Comparison of ENCODE assay signal across 17 cellular contexts in the genomic region with DNA sequence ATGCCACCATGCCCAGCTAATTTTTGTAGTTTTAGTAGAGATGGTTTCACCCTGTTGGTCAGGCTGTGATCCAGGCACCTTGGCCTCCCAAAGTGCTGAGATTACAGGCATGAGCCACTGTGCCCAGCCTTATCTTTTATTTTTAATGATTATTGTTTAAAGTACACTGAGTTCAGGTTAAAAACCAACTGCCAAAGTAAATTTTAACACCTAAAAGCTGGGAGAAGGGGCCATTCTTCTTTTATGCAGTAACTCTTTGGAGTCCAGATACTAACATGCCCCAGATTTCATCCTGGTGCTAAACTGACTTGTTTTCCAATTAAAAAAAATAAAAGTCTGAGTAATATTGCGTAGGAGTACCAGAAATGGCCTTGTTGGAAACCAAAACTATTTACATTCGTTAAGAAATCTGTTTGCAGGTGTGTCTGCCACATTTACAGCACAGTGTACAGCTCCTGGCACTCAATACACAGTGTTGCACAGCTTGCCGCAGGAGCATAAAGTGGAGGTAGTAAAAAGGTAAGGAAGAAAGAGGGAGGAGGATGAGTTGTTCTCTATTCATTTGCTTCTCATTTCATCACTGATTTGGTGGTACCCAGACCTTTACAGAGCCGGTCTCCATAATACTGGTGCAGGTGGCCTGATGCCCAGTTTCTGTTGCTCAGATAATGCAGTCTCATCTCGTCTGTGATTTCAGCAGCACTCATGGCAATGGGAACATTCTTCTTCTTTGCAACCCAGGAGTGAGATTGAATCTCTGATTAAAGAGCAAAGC.
"Had no signal": no experiment of that assay in that cellular context is flagged by ENCODE, and none has a peak within 500 bp of the region (broad histone marks: within the 10 kb centered on the region; RNA-seq: fewer than 3 reads in every experiment).

No MANE protein-coding gene starts in this region.

- ATAC-seq: activated CD4-positive, alpha-beta T cell treated with anti-CD3 and anti-CD28 coated beads for 36 hours; activated CD8-positive, alpha-beta T cell treated with anti-CD3 and anti-CD28 coated beads for 36 hours; heart right ventricle; left ventricle myocardium superior; naive thymus-derived CD8-positive, alpha-beta T cell; psoas muscle; stimulated activated naive CD8-positive, alpha-beta T cell treated with anti-CD3 and anti-CD28 coated beads, Interleukin-15, Interleukin-2, amounts not matched to agents 100 U/mL and 50 U/mL, for 24 hours had no signal

- H3K27me3 ChIP-seq: cardiac muscle cell, heart right ventricle had no signal

- H3K4me3 ChIP-seq: cardiac muscle cell, coronary artery, heart right ventricle, psoas muscle had no signal

- H3K9me3 ChIP-seq: psoas muscle had no signal

- H3K36me3 ChIP-seq: cardiac muscle cell, heart right ventricle had no signal

- DNase-seq: activated CD4-positive, alpha-beta T cell treated with anti-CD3 and anti-CD28 coated beads for 36 hours; activated CD8-positive, alpha-beta memory T cell treated with anti-CD3 and anti-CD28 coated beads, Interleukin-2, amount 50 U/mL, for 4 hours; activated CD8-positive, alpha-beta T cell treated with anti-CD3 and anti-CD28 coated beads for 36 hours; aorta; effector CD4-positive, alpha-beta T cell; heart right ventricle; islet precursor cell; left ventricle myocardium superior; midbrain; naive thymus-derived CD8-positive, alpha-beta T cell; psoas muscle; stimulated activated CD4-positive, alpha-beta T cell treated with anti-CD3 and anti-CD28 coated beads, Interleukin-2, amount 100 ng/mL, for 48 hours; stimulated activated naive CD8-positive, alpha-beta T cell treated with anti-CD3 and anti-CD28 coated beads, Interleukin-15, Interleukin-2, amounts not matched to agents 100 U/mL and 50 U/mL, for 24 hours; SW 1271; T-helper 9 cell had no signal

- H3K27ac ChIP-seq: cardiac muscle cell, coronary artery, heart right ventricle, psoas muscle had no signal

- H3K4me1 ChIP-seq: heart right ventricle, psoas muscle had no signal
